In the genomic region with DNA sequence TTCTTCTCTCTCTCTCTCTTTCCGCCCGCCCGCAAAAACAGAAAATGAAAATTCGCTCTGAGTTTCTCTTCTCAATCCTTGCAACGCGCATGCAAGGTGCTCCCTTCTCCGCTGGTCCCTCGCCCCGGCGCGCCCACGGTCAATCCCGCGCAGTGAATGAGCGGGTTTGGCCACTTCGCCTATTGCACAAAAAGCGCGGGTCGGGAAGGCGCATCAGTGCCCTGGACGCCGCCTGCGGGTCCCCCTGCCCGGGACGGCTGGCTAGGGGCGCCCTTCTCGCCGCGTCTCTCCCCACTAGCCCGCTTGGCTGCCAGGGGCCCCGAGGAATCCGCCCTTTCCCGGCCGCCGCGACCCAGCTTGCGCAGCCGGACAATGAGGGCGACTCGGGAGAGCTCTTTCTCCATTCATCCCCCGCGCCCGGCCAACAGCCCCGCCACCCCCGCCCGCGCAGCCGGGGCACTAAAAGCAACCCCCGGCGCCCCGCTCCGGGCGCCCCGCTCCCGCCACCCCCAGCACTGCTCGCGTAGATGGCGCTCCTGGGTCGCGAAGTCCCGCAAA, we compare ENCODE assay signal across 9 cellular contexts. TPM values are rescaled to one million over a fixed set of nuclear protein-coding genes. Genes with fewer than 3 reads are reported as not detected.
DNase-seq lines count a peak whose midpoint lies in the region; ATAC-seq and TF ChIP-seq lines count a peak whose summit lies in the region.
"Had no signal": no experiment of that assay in that cellular context is flagged by ENCODE, and none has a peak within 500 bp of the region (broad histone marks: within the 10 kb centered on the region; RNA-seq: fewer than 3 reads in every experiment).

No MANE protein-coding gene starts in this region.

- H3K27ac Mint-ChIP-seq in CD8-positive, alpha-beta T cell: no peak overlapping the region

- H3K4me3 Mint-ChIP-seq in CD8-positive, alpha-beta T cell: no peak overlapping the region

- peaks cover 0 to 71% (median 16%) of the 10 kb centered on the region in 3 donors for H3K27me3 ChIP-seq in psoas muscle (ENCODE audit: insufficient read depth in 3 of 3, low read length in 2 of 3)
- no peaks in the 10 kb centered on the region for H3K27me3 ChIP-seq in CD8-positive, alpha-beta T cell (ENCODE audit: insufficient read depth, low read length)

- no peaks in the 10 kb centered on the region for H3K36me3 ChIP-seq in SK-N-MC (ENCODE audit: insufficient read depth, low read length)
- H3K36me3 ChIP-seq in psoas muscle (ENCODE audit: insufficient read depth in 1 of 2, low read depth in 1 of 2): no peaks in the 10 kb centered on the region
- H3K36me3 ChIP-seq in CD8-positive, alpha-beta T cell (ENCODE audit: insufficient read depth, low read length): no peaks in the 10 kb centered on the region

- peaks cover 40% of the 10 kb centered on the region for H3K27me3 Mint-ChIP-seq in CD8-positive, alpha-beta T cell (ENCODE audit: low read depth)

- peaks cover 10% of the 10 kb centered on the region for H3K4me1 ChIP-seq in psoas muscle
- H3K4me1 ChIP-seq in CD8-positive, alpha-beta T cell (ENCODE audit: insufficient read depth, low read length): no peaks in the 10 kb centered on the region

- H3K4me1 Mint-ChIP-seq in CD8-positive, alpha-beta T cell (ENCODE audit: low read depth): peaks cover 6% of the 10 kb centered on the region

- POLR2A ChIA-PET in CD8-positive, alpha-beta T cell (lab: Charles Lee): no interaction called here

- TF ChIP-seq CTCF in psoas muscle (IDR thresholded peaks at IDR 0.05): no peak
- no peak for TF ChIP-seq CTCF in CD8-positive, alpha-beta T cell (IDR thresholded peaks at IDR 0.05)

- WGBS in psoas muscle, 3 donors: 1% methylated on average over 50 to 61 of the region's 61 CpGs

- DNase-seq in EH (ENCODE audit: low read depth) (peak; percentile 5), SK-N-MC (ENCODE audit: low read depth, low spot score) (no peak), left cardiac atrium (peak; percentile 22), psoas muscle (peak in 1 of 2 donors; percentile 17), NCI-H2227 treated with DMSO at 0.1 percent for 48 hours (lab: John Stamatoyannopoulos, UW) (no peak), occipital lobe (lab: John Stamatoyannopoulos, UW) (no peak)
- no peak for DNase-seq in CD8-positive, alpha-beta T cell
- DNase-seq: activated CD4-positive, alpha-beta T cell treated with anti-CD3 and anti-CD28 coated beads for 4 hours had no signal

- peaks cover 4% of the 10 kb centered on the region for H3K9me3 Mint-ChIP-seq in CD8-positive, alpha-beta T cell

- H3K9ac ChIP-seq in SK-N-MC (ENCODE audit: insufficient read length): no peak overlapping the region

- ATAC-seq in left cardiac atrium: peak; percentile 41 to 54
- no peak for ATAC-seq in psoas muscle
- ATAC-seq in CD8-positive, alpha-beta T cell: no peak
- no peak for ATAC-seq in GM19035 (IDR thresholded peaks at IDR 0.05; ENCODE audit: unreplicated experiment)

- CTCF ChIA-PET in CD8-positive, alpha-beta T cell (lab: Charles Lee): no interaction called here

- H3K27ac ChIP-seq in SK-N-MC (no peak overlapping the region), psoas muscle (no peak overlapping the region)
- H3K27ac ChIP-seq in CD8-positive, alpha-beta T cell (ENCODE audit: low read depth, low read length): no peak overlapping the region

- H3K4me3 ChIP-seq in SK-N-MC (peak overlapping the region; percentile 67), psoas muscle (peak overlapping the region; percentile 66)
- no peak overlapping the region for H3K4me3 ChIP-seq in CD8-positive, alpha-beta T cell (ENCODE audit: low read depth, low read length)

- intact Hi-C loops in left cardiac atrium (cut with DNase I) (no loop called here), psoas muscle (cut with DNase I) (no loop called here)
- intact Hi-C loops in CD8-positive, alpha-beta T cell (cut with DNase I, micrococcal nuclease): no loop called here

- no peaks in the 10 kb centered on the region for H3K36me3 Mint-ChIP-seq in CD8-positive, alpha-beta T cell

- no peaks in the 10 kb centered on the region for H3K9me3 ChIP-seq in SK-N-MC (ENCODE audit: low read depth, low read length)
- H3K9me3 ChIP-seq in psoas muscle: no peaks in the 10 kb centered on the region
- H3K9me3 ChIP-seq in CD8-positive, alpha-beta T cell (ENCODE audit: low read length): no peaks in the 10 kb centered on the region

RNA-seq across cellular contexts. Expression of gene LAMA1, which starts 0.7 kb away (rescaled TPM):
- total RNA-seq in left cardiac atrium (under 1 TPM; 0.27 to 0.89 TPM), psoas muscle (under 1 TPM in 3 of 4 donors, not detected in 1; 0.06 to 0.38 (median 0.15) TPM), occipital lobe (15.1 TPM)
- 1 to 10 TPM in 1 of 3 donors, under 1 TPM in 2; 0.04 to 2.6 (median 0.06) TPM for polyA plus RNA-seq in psoas muscle
- total RNA-seq in CD8-positive, alpha-beta T cell: not detected

Comparison
In these comparisons a context has a peak if more than half of its experiments do, and no peak if none do; other contexts are left out.
1. DNase-seq: peak in EH (single experiment) and left cardiac atrium (single experiment); none in SK-N-MC (single experiment), CD8-positive, alpha-beta T cell (0 of 7), NCI-H2227 treated with DMSO at 0.1 percent for 48 hours (single experiment) and occipital lobe (single experiment).
2. ATAC-seq: peak in left cardiac atrium (2 of 2); none in psoas muscle (0 of 4), CD8-positive, alpha-beta T cell (single experiment) and GM19035 (single experiment).